In genomic region chr10:99292159-99292558, GRCh38 we compare ENCODE assay signal across 19 cellular contexts. TPM values are rescaled to one million over a fixed set of nuclear protein-coding genes. Genes with fewer than 3 reads are reported as not detected.
DNase-seq lines count a peak whose midpoint lies in the region; ATAC-seq and TF ChIP-seq lines count a peak whose summit lies in the region.
"Had no signal": no experiment of that assay in that cellular context is flagged by ENCODE, and none has a peak within 500 bp of the region (broad histone marks: within the 10 kb centered on the region; RNA-seq: fewer than 3 reads in every experiment).

No MANE protein-coding gene starts in this region.

- no peaks in the 10 kb centered on the region for H3K9me3 Mint-ChIP-seq in natural killer cell
- H3K9me3 Mint-ChIP-seq in CD4-positive, alpha-beta T cell = no peaks in the 10 kb centered on the region
- H3K9me3 Mint-ChIP-seq: CD8-positive, alpha-beta memory T cell; GM23338; neural progenitor cell; stimulated activated naive B cell treated with anti-CD40 and anti-IgM and Interleukin-4, amounts not matched to agents 10 μg/mL and 1 μg/mL and 100 μg/mL, for 72 hours had no signal

- H3K4me3 Mint-ChIP-seq in natural killer cell = no peak overlapping the region
- H3K4me3 Mint-ChIP-seq in CD4-positive, alpha-beta T cell = no peak overlapping the region
- H3K4me3 Mint-ChIP-seq: CD8-positive, alpha-beta memory T cell; GM23338; neural progenitor cell; stimulated activated naive B cell treated with anti-CD40 and anti-IgM and Interleukin-4, amounts not matched to agents 10 μg/mL and 1 μg/mL and 100 μg/mL, for 72 hours had no signal

- H3K4me1 ChIP-seq in gastroesophageal sphincter = peaks cover 0 to 18% (median 5%) of the 10 kb centered on the region in 3 donors
- H3K4me1 ChIP-seq in stomach = peaks cover 0 to 12% (median 0%) of the 10 kb centered on the region in 4 donors
- H3K4me1 ChIP-seq: neural progenitor cell had no signal

- no peaks in the 10 kb centered on the region for H3K27me3 ChIP-seq in gastroesophageal sphincter
- H3K27me3 ChIP-seq in stomach = no peaks in the 10 kb centered on the region
- no peaks in the 10 kb centered on the region for H3K27me3 ChIP-seq in CD4-positive, alpha-beta T cell (ENCODE audit: control insufficient read depth, insufficient read depth, low read length)
- H3K27me3 ChIP-seq: dorsolateral prefrontal cortex, neural progenitor cell had no signal

- POLR2A ChIA-PET in CD4-positive, alpha-beta T cell (lab: Charles Lee) = no interaction called here

- peak overlapping the region; percentile 20 to 72 (median 69) for H3K27ac ChIP-seq in gastroesophageal sphincter
- H3K27ac ChIP-seq in stomach = peak overlapping the region in 3 of 5 donors; percentile 52 to 73 (median 72)
- no peak overlapping the region for H3K27ac ChIP-seq in CD4-positive, alpha-beta T cell (ENCODE audit: low read depth, low read length)
- H3K27ac ChIP-seq: dorsolateral prefrontal cortex, neural progenitor cell had no signal

- TF ChIP-seq CTCF in gastroesophageal sphincter (IDR thresholded peaks at IDR 0.05) (no peak), stomach (IDR thresholded peaks at IDR 0.05) (no peak), GM13977 (IDR thresholded peaks at IDR 0.05; ENCODE audit: extremely low read depth, insufficient read depth, missing control alignments) (no peak), natural killer cell (IDR thresholded peaks at IDR 0.05) (no peak)
- no peak for TF ChIP-seq CTCF in CD4-positive, alpha-beta T cell (IDR thresholded peaks at IDR 0.05)

- no peaks in the 10 kb centered on the region for H3K36me3 ChIP-seq in gastroesophageal sphincter
- no peaks in the 10 kb centered on the region for H3K36me3 ChIP-seq in stomach
- H3K36me3 ChIP-seq: neural progenitor cell had no signal

- WGBS in gastroesophageal sphincter (ENCODE audit: low coverage in 1 of 2), 2 donors = 0 to 12% methylated on average over 1 of the region's 1 CpG
- WGBS in stomach, 5 donors = 46 to 69% (median 53%) methylated on average over 1 of the region's 1 CpG

- DNase-seq in H4 (ENCODE audit: low spot score) = peak; percentile 15
- peak; percentile 65 for DNase-seq in astrocyte of the hippocampus (ENCODE audit: low read depth, low spot score)
- no peak for DNase-seq in stomach
- DNase-seq in GM13977 (ENCODE audit: low spot score) = no peak
- no peak for DNase-seq in natural killer cell
- DNase-seq in CD4-positive, alpha-beta T cell = no peak
- DNase-seq: activated CD4-positive, alpha-beta T cell treated with anti-CD3 and anti-CD28 coated beads, Interleukin-2, amount 50 U/mL, for 1 hour; CD8-positive, alpha-beta memory T cell; dorsolateral prefrontal cortex; Karpas-422; NCI-H187; Right ventricle myocardium superior; stimulated activated naive B cell treated with anti-CD40 and anti-IgM and Interleukin-4, amounts not matched to agents 10 μg/mL and 1 μg/mL and 100 μg/mL, for 72 hours; T-helper 9 cell had no signal

- in situ Hi-C loops in GM13977 (cut with MboI; ENCODE audit: low pct_unique_long_range_greater_than_20kb, low sequenced_read_pairs, unreplicated experiment) = no loop called here

- TF ChIP-seq POLR2A in gastroesophageal sphincter (IDR thresholded peaks at IDR 0.05) (no peak), stomach (IDR thresholded peaks at IDR 0.05) (no peak)

- H3K27ac Mint-ChIP-seq in natural killer cell = no peak overlapping the region
- no peak overlapping the region for H3K27ac Mint-ChIP-seq in CD4-positive, alpha-beta T cell
- H3K27ac Mint-ChIP-seq: CD8-positive, alpha-beta memory T cell; GM23338; neural progenitor cell; stimulated activated naive B cell treated with anti-CD40 and anti-IgM and Interleukin-4, amounts not matched to agents 10 μg/mL and 1 μg/mL and 100 μg/mL, for 72 hours had no signal

- ATAC-seq in gastroesophageal sphincter = peak; percentile 94
- ATAC-seq in natural killer cell = no peak
- no peak for ATAC-seq in CD4-positive, alpha-beta T cell (ENCODE audit: poor library complexity)
- ATAC-seq in GM21447 (IDR thresholded peaks at IDR 0.05; ENCODE audit: unreplicated experiment) = no peak
- ATAC-seq: GM23338; stimulated activated naive B cell treated with anti-CD40 and anti-IgM and Interleukin-4, amounts not matched to agents 10 μg/mL and 1 μg/mL and 100 μg/mL, for 72 hours had no signal

- CTCF ChIA-PET in CD4-positive, alpha-beta T cell (lab: Charles Lee) = interaction anchor here (0.6 kb wide), 1 partner anchor 178 kb away, joined by 3 read pairs; no protein-coding TSS in a partner anchor

- H3K9me3 ChIP-seq in gastroesophageal sphincter (no peaks in the 10 kb centered on the region), stomach (no peaks in the 10 kb centered on the region)
- H3K9me3 ChIP-seq in CD4-positive, alpha-beta T cell (ENCODE audit: control insufficient read depth, low read length) = no peaks in the 10 kb centered on the region

- H3K27me3 Mint-ChIP-seq in natural killer cell (ENCODE audit: low read depth in 2 of 2) = peaks cover 11 to 12% of the 10 kb centered on the region in 2 donors
- peaks cover under 1% of the 10 kb centered on the region for H3K27me3 Mint-ChIP-seq in CD4-positive, alpha-beta T cell

- H3K4me3 ChIP-seq in gastroesophageal sphincter (no peak overlapping the region), stomach (no peak overlapping the region)
- H3K4me3 ChIP-seq: dorsolateral prefrontal cortex, GM23338, neural progenitor cell had no signal

- intact Hi-C loops in stomach (cut with DNase I; ENCODE audit: low total_unique reads) = no loop called here
- intact Hi-C loops in natural killer cell (cut with micrococcal nuclease) = no loop called here
- intact Hi-C loops in CD4-positive, alpha-beta T cell (cut with DNase I, micrococcal nuclease) = no loop called here

- no peak for TF ChIP-seq EP300 in gastroesophageal sphincter (IDR thresholded peaks at IDR 0.05)
- TF ChIP-seq EP300 in stomach (IDR thresholded peaks at IDR 0.05) = no peak

- H3K36me3 Mint-ChIP-seq in natural killer cell = no peaks in the 10 kb centered on the region
- no peaks in the 10 kb centered on the region for H3K36me3 Mint-ChIP-seq in CD4-positive, alpha-beta T cell (ENCODE audit: low read depth)
- H3K36me3 Mint-ChIP-seq: CD8-positive, alpha-beta memory T cell; neural progenitor cell; stimulated activated naive B cell treated with anti-CD40 and anti-IgM and Interleukin-4, amounts not matched to agents 10 μg/mL and 1 μg/mL and 100 μg/mL, for 72 hours had no signal

- H3K4me1 Mint-ChIP-seq in natural killer cell = no peaks in the 10 kb centered on the region
- H3K4me1 Mint-ChIP-seq in CD4-positive, alpha-beta T cell (ENCODE audit: low read depth) = no peaks in the 10 kb centered on the region
- H3K4me1 Mint-ChIP-seq: CD8-positive, alpha-beta memory T cell; GM23338; neural progenitor cell; stimulated activated naive B cell treated with anti-CD40 and anti-IgM and Interleukin-4, amounts not matched to agents 10 μg/mL and 1 μg/mL and 100 μg/mL, for 72 hours had no signal

RNA-seq across cellular contexts. Expression of gene CNNM1, which starts 37.0 kb away (rescaled TPM):
- total RNA-seq in H4 (2014; rRNA removed; shearing (Covaris generic)) = not detected in 2 replicates
- total RNA-seq in gastroesophageal sphincter (1 to 10 TPM; 1.9 to 3.1 (median 3.0) TPM), stomach (under 1 TPM in 4 of 5 donors, not detected in 1; under 0.01 to 0.87 (median 0.33) TPM), natural killer cell (not detected)
- under 1 TPM; 0.19 to 0.53 (median 0.31) TPM for polyA plus RNA-seq in stomach
- total RNA-seq in CD4-positive, alpha-beta T cell = under 1 TPM; 0.16 to 0.17 TPM
- total RNA-seq: skeletal muscle tissue had no signal
- polyA plus RNA-seq: CD8-positive, alpha-beta memory T cell had no signal

RNA-seq across cellular contexts. Expression of gene HPSE2, which starts 56.5 kb away (rescaled TPM):
- total RNA-seq in H4 (2014; rRNA removed; shearing (Covaris generic)) = not detected in 2 replicates
- 10 to 100 TPM; 19.1 to 74.5 (median 58.8) TPM for total RNA-seq in gastroesophageal sphincter
- 10 to 100 TPM in 1 of 5 donors, 1 to 10 TPM in 3, under 1 TPM in 1; 0.58 to 15.8 (median 4.0) TPM for total RNA-seq in stomach
- polyA plus RNA-seq in stomach = 1 to 10 TPM in 1 of 3 donors, under 1 TPM in 2; 0.61 to 2.9 (median 0.81) TPM
- not detected for total RNA-seq in natural killer cell
- not detected for total RNA-seq in CD4-positive, alpha-beta T cell
- total RNA-seq: Right ventricle myocardium superior had no signal

Comparison
In these comparisons a context has a peak if more than half of its experiments do, and no peak if none do; other contexts are left out.
1. DNase-seq: peak in H4 (single experiment) and astrocyte of the hippocampus (single experiment); none in stomach (single experiment), GM13977 (single experiment), natural killer cell (single experiment) and CD4-positive, alpha-beta T cell (0 of 10).